In genomic region chr18:42813570-42813969, GRCh38 we compare ENCODE assay signal across 24 cellular contexts.
"Had no signal": no experiment of that assay in that cellular context is flagged by ENCODE, and none has a peak within 500 bp of the region (broad histone marks: within the 10 kb centered on the region; RNA-seq: fewer than 3 reads in every experiment).

No MANE protein-coding gene starts in this region.

- H3K36me3 ChIP-seq: gastrocnemius medialis, heart left ventricle, neutrophil, pancreas, right lobe of liver, stomach, thyroid gland, vagina had no signal

- H3K79me2 ChIP-seq: hepatocyte had no signal

- H3K27ac ChIP-seq: dorsolateral prefrontal cortex, gastrocnemius medialis, heart left ventricle, hepatocyte, neutrophil, pancreas, right lobe of liver, stomach, thyroid gland, vagina had no signal

- H3K27ac Mint-ChIP-seq: natural killer cell; stimulated activated effector memory CD8-positive, alpha-beta T cell treated with anti-CD3 and anti-CD28 coated beads, Interleukin-12 subunit alpha, Interleukin-12 subunit beta, amount 100 ng/mL, for 72 hours had no signal

- H3K9me3 ChIP-seq: gastrocnemius medialis, heart left ventricle, neutrophil, pancreas, right lobe of liver, stomach, thyroid gland, vagina had no signal

- H3K4me3 Mint-ChIP-seq: natural killer cell; stimulated activated effector memory CD8-positive, alpha-beta T cell treated with anti-CD3 and anti-CD28 coated beads, Interleukin-12 subunit alpha, Interleukin-12 subunit beta, amount 100 ng/mL, for 72 hours had no signal

- H3K4me2 ChIP-seq: hepatocyte had no signal

- H3K4me3 ChIP-seq: dorsolateral prefrontal cortex, gastrocnemius medialis, heart left ventricle, hepatocyte, lung, pancreas, right lobe of liver, stomach, thyroid gland, vagina had no signal

- DNase-seq: effector CD4-positive, alpha-beta T cell; foreskin fibroblast; gastrocnemius medialis; heart left ventricle; islet precursor cell; kidney glomerular epithelial cell; left colon; natural killer cell; pancreas; right lobe of liver; small intestine; stimulated activated CD4-positive, alpha-beta T cell treated with anti-CD3 and anti-CD28 coated beads, Interleukin-12 subunit alpha, Interleukin-12 subunit beta, amount 100 ng/mL, for 4 hours; stimulated activated CD4-positive, alpha-beta T cell treated with anti-CD3 and anti-CD28 coated beads, Interleukin-1b, Interleukin-23, amount 100 ng/mL, for 48 hours; stimulated activated CD4-positive, alpha-beta T cell treated with anti-CD3 and anti-CD28 coated beads, Interleukin-4, amount 100 ng/mL, for 1 hour; stimulated activated naive CD4-positive, alpha-beta T cell treated with Interleukin-2 at 50 U/mL for 16 hours; stomach; thyroid gland; trophoblast cell had no signal

- H3K27me3 ChIP-seq: dorsolateral prefrontal cortex, gastrocnemius medialis, heart left ventricle, hepatocyte, neutrophil, pancreas, right lobe of liver, stomach, thyroid gland, vagina had no signal

- H2AFZ ChIP-seq: hepatocyte had no signal

- H3K4me1 ChIP-seq: gastrocnemius medialis, heart left ventricle, pancreas, right lobe of liver, stomach, thyroid gland, vagina had no signal

- H3K4me1 Mint-ChIP-seq: natural killer cell; stimulated activated effector memory CD8-positive, alpha-beta T cell treated with anti-CD3 and anti-CD28 coated beads, Interleukin-12 subunit alpha, Interleukin-12 subunit beta, amount 100 ng/mL, for 72 hours had no signal

- H3K36me3 Mint-ChIP-seq: stimulated activated effector memory CD8-positive, alpha-beta T cell treated with anti-CD3 and anti-CD28 coated beads, Interleukin-12 subunit alpha, Interleukin-12 subunit beta, amount 100 ng/mL, for 72 hours had no signal

- ATAC-seq: gastrocnemius medialis; left colon; natural killer cell; pancreas; right lobe of liver; stimulated activated effector memory CD8-positive, alpha-beta T cell treated with anti-CD3 and anti-CD28 coated beads, Interleukin-12 subunit alpha, Interleukin-12 subunit beta, amount 100 ng/mL, for 72 hours had no signal
